8 cellular contexts compared by ENCODE assay signal in the genomic region with DNA sequence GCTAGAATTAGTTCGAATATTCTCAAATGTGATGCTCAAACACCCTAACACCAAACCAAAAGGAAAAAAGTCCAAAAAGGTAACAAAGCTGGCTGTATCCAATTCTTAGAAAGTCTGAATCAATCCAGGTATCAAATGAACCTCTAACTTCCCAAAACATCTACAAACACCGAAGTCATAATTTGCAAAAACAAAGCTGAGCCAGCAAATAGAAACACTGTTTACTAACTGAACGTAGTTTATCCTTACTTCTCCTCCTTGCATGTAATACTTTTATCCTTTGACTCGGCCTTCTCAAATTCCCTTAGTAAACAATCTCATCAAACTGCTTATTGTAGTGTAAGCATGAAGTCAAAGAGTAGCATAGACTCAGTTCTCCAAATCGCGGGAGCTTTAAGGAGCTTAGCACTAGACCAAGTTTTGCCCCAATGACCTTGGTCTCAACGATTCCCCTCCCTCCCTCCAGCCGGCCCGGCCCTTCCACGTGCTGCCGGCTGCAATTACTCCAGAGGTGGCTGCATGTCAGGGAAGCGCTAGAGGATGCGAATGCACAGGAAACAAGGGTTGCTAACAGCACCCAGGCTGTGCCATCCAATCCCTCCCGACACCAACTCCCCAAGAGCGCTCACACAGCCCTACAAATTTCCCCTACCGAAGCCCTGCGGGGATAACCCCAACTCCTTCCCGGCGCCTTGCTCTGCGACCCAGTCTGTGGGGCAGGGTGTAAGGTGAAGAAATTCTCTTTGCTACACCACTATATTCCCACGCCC. TPM values are rescaled to one million over a fixed set of nuclear protein-coding genes. Genes with fewer than 3 reads are reported as not detected.
DNase-seq lines count a peak whose midpoint lies in the region; ATAC-seq, FAIRE-seq and TF ChIP-seq lines count a peak whose summit lies in the region.

No MANE protein-coding gene starts in this region.

- peaks cover 18 to 28% of the 10 kb centered on the region in 2 donors for H3K4me1 Mint-ChIP-seq in immature natural killer cell

- H3K27me3 ChIP-seq in GM12878 (replicated peaks in 1 of 2; ENCODE audit: control insufficient read depth in 2 of 2, insufficient read depth in 2 of 2, low read length in 1 of 2), result no peaks in the 10 kb centered on the region

- no peaks in the 10 kb centered on the region for H4K20me1 ChIP-seq in GM12878 (ENCODE audit: control insufficient read depth, insufficient read depth)

- WGBS in GM12878 (ENCODE audit: insufficient coverage, insufficient replicate concordance, low lambda C conversion rate, missing lambda C conversion rate), result 1% methylated on average over 21 of the region's 21 CpGs

- TF ChIP-seq RAD21 in GM12878 (IDR thresholded peaks at IDR 0.05; ENCODE audit: insufficient read depth, low read depth, low read length), result no peak

- 0 out of 2 replicates have a peak, but pooled peaks cover 5% of the 10 kb centered on the region for H3K4me1 ChIP-seq in GM12878 (ENCODE audit: control insufficient read depth, insufficient read depth, low read length)

- CTCF ChIA-PET in GM12878 (lab: Yijun Ruan, JAX), result interaction anchor here (0.6 to 1.8 kb wide), 3 partner anchors 73 to 528 kb away, joined by 3 to 9 read pairs (median 3); no protein-coding TSS in a partner anchor

- H3K27ac Mint-ChIP-seq in immature natural killer cell, result peak overlapping the region; percentile 32 to 93 (median 86)

- no peaks in the 10 kb centered on the region for H3K9me3 Mint-ChIP-seq in immature natural killer cell

- peak; percentile 78 for DNase-seq in DMS 273 (lab: John Stamatoyannopoulos, UW; ENCODE audit: unreplicated experiment)
- peak; percentile 41 for DNase-seq in RCC 7860 (ENCODE audit: low spot score)
- no peak for DNase-seq in GM12878 (ENCODE audit: low read depth, low spot score)
- DNase-seq in immature natural killer cell, result peak in 1 of 3 donors; percentile 13
- DNase-seq in stimulated activated CD4-positive, alpha-beta T cell treated with anti-CD3 and anti-CD28 coated beads, Interleukin-12 subunit alpha, Interleukin-12 subunit beta, amount 100 ng/mL, for 4 hours, result peak; percentile 32
- DNase-seq in NCI-H226, result no peak

- H3K4me3 ChIP-seq in GM12878, result peak overlapping the region; percentile 82

- peaks cover 4 to 15% (median 13%) of the 10 kb centered on the region in 3 donors for H3K36me3 Mint-ChIP-seq in immature natural killer cell

- in situ Hi-C loops in GM12878 (cut with MboI), result no loop called here

- no peaks in the 10 kb centered on the region for H3K9me3 ChIP-seq in GM12878 (replicated peaks; ENCODE audit: control insufficient read depth, insufficient read depth, low read length)

- no peak for TF ChIP-seq CTCF in GM12878 (IDR thresholded peaks at IDR 0.05 in 2 of 3, conservative IDR thresholded peaks at IDR 0.05 in 1 of 3; ENCODE audit: control insufficient read depth in 2 of 3, extremely low read depth in 1 of 3, insufficient read depth in 1 of 3, low read depth in 3 of 3, low read length in 3 of 3)

- H3K36me3 ChIP-seq in GM12878 (ENCODE audit: control insufficient read depth in 2 of 2, insufficient read depth in 2 of 2, low read length in 1 of 2), result peaks cover 0 to 3% of the 10 kb centered on the region in 2 experiments; a peak in 1 of 4 replicates

- H2AFZ ChIP-seq in GM12878 (ENCODE audit: control insufficient read depth, low read depth, low read length), result peak overlapping the region; percentile 64; the same call in 1 of the 2 replicates

- peak overlapping the region; percentile 80 for H3K4me2 ChIP-seq in GM12878 (ENCODE audit: control insufficient read depth, insufficient read depth)

- SMC1A ChIA-PET in GM12878 (lab: Charles Lee; ENCODE audit: uncharacterized antibody, unreplicated experiment), result interaction anchor here (1.0 to 1.5 kb wide), 2 partner anchors 29 to 53 kb away, joined by 3 read pairs; no protein-coding TSS in a partner anchor

- H3K27me3 Mint-ChIP-seq in immature natural killer cell (ENCODE audit: low read depth in 3 of 3), result peaks cover 2 to 7% (median 3%) of the 10 kb centered on the region in 3 donors

- peak; percentile 23 for ATAC-seq in GM19452 (IDR thresholded peaks at IDR 0.05; ENCODE audit: unreplicated experiment)
- ATAC-seq in HG03469 (IDR thresholded peaks at IDR 0.05; ENCODE audit: unreplicated experiment), result peak; percentile 13
- ATAC-seq in GM12878, result peak; percentile 71

- H3K4me3 Mint-ChIP-seq in immature natural killer cell, result peak overlapping the region; percentile 87 to 94 (median 89)

- no peak for TF ChIP-seq EP300 in GM12878 (IDR thresholded peaks at IDR 0.05; ENCODE audit: borderline replicate concordance in 1 of 2, control insufficient read depth in 1 of 2, low read depth in 2 of 2, low read length in 2 of 2)

- H3K9ac ChIP-seq in GM12878 (ENCODE audit: control insufficient read depth, insufficient read depth, low read length), result peak overlapping the region; percentile 89

- FAIRE-seq in RCC 7860 (lab: Jason Lieb, UNC), result no peak
- no peak for FAIRE-seq in GM12878 (lab: Jason Lieb, UNC)

- RAD21 ChIA-PET in GM12878 (lab: Charles Lee; ENCODE audit: unreplicated experiment), result no interaction called here

- TSS peak; percentile 71 for BruUV-seq in GM12878 (replicated peaks; lab: Mats Ljungman, UMichigan)

- peaks cover 52% of the 10 kb centered on the region for H3K79me2 ChIP-seq in GM12878 (ENCODE audit: control insufficient read depth, insufficient read depth, low read length)

- intact Hi-C loops in GM12878 (cut with micrococcal nuclease; ENCODE audit: unreplicated experiment), result no loop called here

- no peak for TF ChIP-seq POLR2A in GM12878 (IDR thresholded peaks at IDR 0.05; ENCODE audit: low read depth, low read length)

- peak overlapping the region; percentile 75 for H3K27ac ChIP-seq in GM12878 (ENCODE audit: control insufficient read depth, insufficient read depth)

- POLR2A ChIA-PET in GM12878 (lab: Charles Lee), result interaction anchor here (0.8 to 1.2 kb wide), 3 partner anchors 24 to 128 kb away, joined by 3 read pairs; a partner anchor contains a TSS

TF ChIP-seq in GM12878, 131 proteins besides CTCF, POLR2A, EP300 and RAD21 (continues in another document):
- TF ChIP-seq, protein P1, sequence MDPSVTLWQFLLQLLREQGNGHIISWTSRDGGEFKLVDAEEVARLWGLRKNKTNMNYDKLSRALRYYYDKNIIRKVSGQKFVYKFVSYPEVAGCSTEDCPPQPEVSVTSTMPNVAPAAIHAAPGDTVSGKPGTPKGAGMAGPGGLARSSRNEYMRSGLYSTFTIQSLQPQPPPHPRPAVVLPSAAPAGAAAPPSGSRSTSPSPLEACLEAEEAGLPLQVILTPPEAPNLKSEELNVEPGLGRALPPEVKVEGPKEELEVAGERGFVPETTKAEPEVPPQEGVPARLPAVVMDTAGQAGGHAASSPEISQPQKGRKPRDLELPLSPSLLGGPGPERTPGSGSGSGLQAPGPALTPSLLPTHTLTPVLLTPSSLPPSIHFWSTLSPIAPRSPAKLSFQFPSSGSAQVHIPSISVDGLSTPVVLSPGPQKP (IDR thresholded peaks at IDR 0.05; ENCODE audit: low read depth, low read length), result no peak
- TF ChIP-seq MXI1 (IDR thresholded peaks at IDR 0.05; ENCODE audit: low read depth, low read length), result peak; percentile 69
- TF ChIP-seq, protein P2, sequence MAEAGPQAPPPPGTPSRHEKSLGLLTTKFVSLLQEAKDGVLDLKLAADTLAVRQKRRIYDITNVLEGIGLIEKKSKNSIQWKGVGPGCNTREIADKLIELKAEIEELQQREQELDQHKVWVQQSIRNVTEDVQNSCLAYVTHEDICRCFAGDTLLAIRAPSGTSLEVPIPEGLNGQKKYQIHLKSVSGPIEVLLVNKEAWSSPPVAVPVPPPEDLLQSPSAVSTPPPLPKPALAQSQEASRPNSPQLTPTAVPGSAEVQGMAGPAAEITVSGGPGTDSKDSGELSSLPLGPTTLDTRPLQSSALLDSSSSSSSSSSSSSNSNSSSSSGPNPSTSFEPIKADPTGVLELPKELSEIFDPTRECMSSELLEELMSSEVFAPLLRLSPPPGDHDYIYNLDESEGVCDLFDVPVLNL (IDR thresholded peaks at IDR 0.05; ENCODE audit: low read depth, low read length), result no peak
- TF ChIP-seq KLF5 (IDR thresholded peaks at IDR 0.05; ENCODE audit: partially characterized antibody), result no peak
- TF ChIP-seq, protein P3, sequence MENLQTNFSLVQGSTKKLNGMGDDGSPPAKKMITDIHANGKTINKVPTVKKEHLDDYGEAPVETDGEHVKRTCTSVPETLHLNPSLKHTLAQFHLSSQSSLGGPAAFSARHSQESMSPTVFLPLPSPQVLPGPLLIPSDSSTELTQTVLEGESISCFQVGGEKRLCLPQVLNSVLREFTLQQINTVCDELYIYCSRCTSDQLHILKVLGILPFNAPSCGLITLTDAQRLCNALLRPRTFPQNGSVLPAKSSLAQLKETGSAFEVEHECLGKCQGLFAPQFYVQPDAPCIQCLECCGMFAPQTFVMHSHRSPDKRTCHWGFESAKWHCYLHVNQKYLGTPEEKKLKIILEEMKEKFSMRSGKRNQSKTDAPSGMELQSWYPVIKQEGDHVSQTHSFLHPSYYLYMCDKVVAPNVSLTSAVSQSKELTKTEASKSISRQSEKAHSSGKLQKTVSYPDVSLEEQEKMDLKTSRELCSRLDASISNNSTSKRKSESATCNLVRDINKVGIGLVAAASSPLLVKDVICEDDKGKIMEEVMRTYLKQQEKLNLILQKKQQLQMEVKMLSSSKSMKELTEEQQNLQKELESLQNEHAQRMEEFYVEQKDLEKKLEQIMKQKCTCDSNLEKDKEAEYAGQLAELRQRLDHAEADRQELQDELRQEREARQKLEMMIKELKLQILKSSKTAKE (IDR thresholded peaks at IDR 0.05; ENCODE audit: low read depth, poor library complexity, severe bottlenecking), result no peak
- no peak for TF ChIP-seq TBL1XR1 (IDR thresholded peaks at IDR 0.05; ENCODE audit: low read depth, low read length)

RNA-seq across cellular contexts. Expression of a gene that starts 0.7 kb away (rescaled TPM):
- total RNA-seq in GM12878 (2013; cell fraction: nucleolus; rRNA removed), result 63.1 and 76.3 TPM in 2 replicates
- total RNA-seq in GM12878 (2014; rRNA removed) (24.9 and 28.9 TPM in 2 replicates), GM12878 (2014; rRNA removed; fragmentation: Illumina TruSeq; extraction: Trizol) (23.3 and 23.9 TPM in 2 replicates), GM12878 (2021) (20.0 and 20.8 TPM in 2 replicates)
- polyA plus RNA-seq in GM12878 (2011; ENCODE audit: low read depth), result 6.3 TPM
- polyA plus RNA-seq in GM12878 (2011; rRNA removed) (23.3 and 30.3 TPM in 2 replicates), GM12878 (2014; fragmentation: Illumina TruSeq; extraction: Trizol) (19.4 and 23.8 TPM in 2 replicates), GM12878 (2014; fragmentation: Nextera tagmentation; extraction: Ambion mirVana) (1 to 10 TPM; 3.6 to 5.3 TPM), GM12878 (2014; rRNA removed) (12.5 and 14.6 TPM in 2 replicates), GM12878 (2016; fragmentation: Nextera tagmentation; extraction: Ambion mirVana) (10 to 100 TPM; 14.6 to 17.4 TPM), immature natural killer cell (1 to 10 TPM; 1.8 to 3.6 (median 2.9) TPM)
- 9.0 and 10.3 TPM in 2 replicates for polyA plus RNA-seq in GM12878 (2011; cell fraction: cytosol; rRNA removed)
- 19.2 and 22.5 TPM in 2 replicates for polyA plus RNA-seq in GM12878 (2011; cell fraction: nucleus; rRNA removed)
- 6.4 and 7.4 TPM in 2 replicates for polyA plus RNA-seq in GM12878 (2012)
- 33.0 and 42.9 TPM in 2 replicates for polyA minus RNA-seq in GM12878 (2011; rRNA and poly(A)+ RNA removed)
- polyA minus RNA-seq in GM12878 (2011; cell fraction: cytosol; rRNA and poly(A)+ RNA removed), result 13.9 and 16.9 TPM in 2 replicates
- polyA minus RNA-seq in GM12878 (2011; cell fraction: nucleus; rRNA and poly(A)+ RNA removed), result 16.7 and 20.5 TPM in 2 replicates

Comparison
In these comparisons a context has a peak if more than half of its experiments do, and no peak if none do; other contexts are left out.
1. DNase-seq: peak in DMS 273 (single experiment), RCC 7860 (single experiment) and stimulated activated CD4-positive, alpha-beta T cell treated with anti-CD3 and anti-CD28 coated beads, Interleukin-12 subunit alpha, Interleukin-12 subunit beta, amount 100 ng/mL, for 4 hours (single experiment); none in GM12878 (single experiment) and NCI-H226 (single experiment).
2. ATAC-seq: peak in every context shown above with its lines; median percentile 71 in GM12878; 23 in GM19452; 13 in HG03469.